Comparison of ENCODE assay signal across 26 cellular contexts in the genomic region with DNA sequence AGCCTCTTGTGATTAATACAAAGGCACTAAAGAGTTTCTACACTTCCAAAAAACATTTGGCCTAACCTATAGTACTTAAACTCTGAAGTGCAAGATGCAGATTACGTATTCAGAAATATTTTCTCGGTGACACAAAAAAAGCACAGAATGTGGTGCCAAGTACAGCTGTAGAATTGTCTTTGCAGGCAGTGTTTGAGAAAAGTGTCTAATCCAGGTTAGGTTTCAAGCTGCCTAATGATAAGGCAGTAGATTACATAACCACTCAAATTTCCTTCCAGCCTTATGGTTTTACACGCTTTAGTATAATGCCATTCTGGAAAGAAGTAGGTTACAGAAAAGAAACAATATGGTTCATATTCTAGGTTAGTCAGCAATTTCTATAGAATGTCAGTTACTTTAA.
"Had no signal": no experiment of that assay in that cellular context is flagged by ENCODE, and none has a peak within 500 bp of the region (broad histone marks: within the 10 kb centered on the region; RNA-seq: fewer than 3 reads in every experiment).

No MANE protein-coding gene starts in this region.

- ATAC-seq: activated CD4-positive, CD25-positive, alpha-beta regulatory T cell treated with anti-CD3 and anti-CD28 coated beads, Interleukin-2, amount 50 U/mL, for 24 hours; activated CD8-positive, alpha-beta T cell treated with anti-CD3 and anti-CD28 coated beads for 36 hours; activated T-cell treated with anti-CD3 and anti-CD28 coated beads, Interleukin-2, amount 50 U/mL, for 72 hours; body of pancreas; PC-3 had no signal

- H3K9me3 ChIP-seq: adrenal gland, body of pancreas had no signal

- H3K27ac ChIP-seq: adrenal gland, body of pancreas had no signal

- H3K4me3 ChIP-seq: adrenal gland, body of pancreas had no signal

- H3K4me1 Mint-ChIP-seq: activated naive CD4-positive, alpha-beta T cell treated with anti-CD3 and anti-CD28 coated beads, Interleukin-2, amount 10 ng/mL, durations not matched to agents 7 days and 5 days; activated naive CD8-positive, alpha-beta T cell treated with anti-CD3 and anti-CD28 coated beads, Interleukin-2, amount 10 ng/mL, durations not matched to agents 7 days and 5 days; central memory CD8-positive, alpha-beta T cell had no signal

- H3K9me3 Mint-ChIP-seq: activated CD8-positive, alpha-beta T cell treated with anti-CD3 and anti-CD28 coated beads for 36 hours; activated naive CD4-positive, alpha-beta T cell treated with anti-CD3 and anti-CD28 coated beads, Interleukin-2, amount 10 ng/mL, durations not matched to agents 7 days and 5 days; activated naive CD8-positive, alpha-beta T cell treated with anti-CD3 and anti-CD28 coated beads, Interleukin-2, amount 10 ng/mL, durations not matched to agents 7 days and 5 days; activated T-cell treated with anti-CD3 and anti-CD28 coated beads, Interleukin-2, amount 50 U/mL, for 72 hours; activated T-helper 2 cell treated with anti-CD3 and anti-CD28 coated beads, Interferon-gamma antibody, Interleukin-2, Interleukin-4, amounts not matched to agents 10 μg/mL and 5 μg/mL and 100 μg/mL, durations not matched to agents 14 hours and 24 hours and 36 hours; central memory CD8-positive, alpha-beta T cell; T-helper 1 cell treated with Interleukin-12 subunit alpha and Interleukin-12 subunit beta and Interleukin-4 antibody, amounts not matched to agents 30 μg/mL and 1 μg/mL, for 36 hours had no signal

- H3K27me3 Mint-ChIP-seq: activated CD8-positive, alpha-beta T cell treated with anti-CD3 and anti-CD28 coated beads for 36 hours; activated naive CD4-positive, alpha-beta T cell treated with anti-CD3 and anti-CD28 coated beads, Interleukin-2, amount 10 ng/mL, durations not matched to agents 7 days and 5 days; activated naive CD8-positive, alpha-beta T cell treated with anti-CD3 and anti-CD28 coated beads, Interleukin-2, amount 10 ng/mL, durations not matched to agents 7 days and 5 days had no signal

- H3K27ac Mint-ChIP-seq: activated CD8-positive, alpha-beta T cell treated with anti-CD3 and anti-CD28 coated beads for 36 hours; activated naive CD4-positive, alpha-beta T cell treated with anti-CD3 and anti-CD28 coated beads, Interleukin-2, amount 10 ng/mL, durations not matched to agents 7 days and 5 days; activated naive CD8-positive, alpha-beta T cell treated with anti-CD3 and anti-CD28 coated beads, Interleukin-2, amount 10 ng/mL, durations not matched to agents 7 days and 5 days; activated T-cell treated with anti-CD3 and anti-CD28 coated beads, Interleukin-2, amount 50 U/mL, for 72 hours; activated T-helper 2 cell treated with anti-CD3 and anti-CD28 coated beads, Interferon-gamma antibody, Interleukin-2, Interleukin-4, amounts not matched to agents 10 μg/mL and 5 μg/mL and 100 μg/mL, durations not matched to agents 14 hours and 24 hours and 36 hours; T-helper 1 cell treated with Interleukin-12 subunit alpha and Interleukin-12 subunit beta and Interleukin-4 antibody, amounts not matched to agents 30 μg/mL and 1 μg/mL, for 36 hours had no signal

- H3K4me1 ChIP-seq: adrenal gland, body of pancreas had no signal

- FAIRE-seq: bronchial epithelial cell, RCC 7860 had no signal

- DNase-seq: activated CD4-positive, alpha-beta T cell treated with anti-CD3 and anti-CD28 coated beads for 4 hours; activated CD8-positive, alpha-beta memory T cell treated with anti-CD3 and anti-CD28 coated beads, Interleukin-2, amount 50 U/mL, for 4 hours; activated CD8-positive, alpha-beta T cell treated with anti-CD3 and anti-CD28 coated beads for 36 hours; activated gamma-delta T cell treated with Interleukin-2 at 50 U/mL for 16 hours; activated naive CD4-positive, alpha-beta T cell treated with anti-CD3 and anti-CD28 coated beads, Interleukin-2, amount 10 ng/mL, durations not matched to agents 7 days and 5 days; activated naive CD8-positive, alpha-beta T cell treated with anti-CD3 and anti-CD28 coated beads, Interleukin-2, amount 10 ng/mL, durations not matched to agents 7 days and 5 days; activated T-cell treated with anti-CD3 and anti-CD28 coated beads, Interleukin-2, amount 50 U/mL, for 72 hours; adrenal gland; anterior cingulate cortex; body of pancreas; MM.1S; NCI-H1105; NCI-H1436; NCI-H187 treated with DMSO at 0.1 percent for 48 hours; NCI-H2081 treated with DMSO at 0.1 percent for 48 hours; NCI-H345; NCI-H510A; NCI-H526 treated with DMSO at 0.1 percent for 48 hours; PC-3; SHP77 treated with DMSO at 0.1 percent for 48 hours had no signal

- H3K4me3 Mint-ChIP-seq: activated CD8-positive, alpha-beta T cell treated with anti-CD3 and anti-CD28 coated beads for 36 hours; activated naive CD4-positive, alpha-beta T cell treated with anti-CD3 and anti-CD28 coated beads, Interleukin-2, amount 10 ng/mL, durations not matched to agents 7 days and 5 days; activated naive CD8-positive, alpha-beta T cell treated with anti-CD3 and anti-CD28 coated beads, Interleukin-2, amount 10 ng/mL, durations not matched to agents 7 days and 5 days; activated T-cell treated with anti-CD3 and anti-CD28 coated beads, Interleukin-2, amount 50 U/mL, for 72 hours; central memory CD8-positive, alpha-beta T cell; T-helper 1 cell treated with Interleukin-12 subunit alpha and Interleukin-12 subunit beta and Interleukin-4 antibody, amounts not matched to agents 30 μg/mL and 1 μg/mL, for 36 hours had no signal

- H3K36me3 Mint-ChIP-seq: activated naive CD4-positive, alpha-beta T cell treated with anti-CD3 and anti-CD28 coated beads, Interleukin-2, amount 10 ng/mL, durations not matched to agents 7 days and 5 days; activated naive CD8-positive, alpha-beta T cell treated with anti-CD3 and anti-CD28 coated beads, Interleukin-2, amount 10 ng/mL, durations not matched to agents 7 days and 5 days had no signal
